In the genomic region with DNA sequence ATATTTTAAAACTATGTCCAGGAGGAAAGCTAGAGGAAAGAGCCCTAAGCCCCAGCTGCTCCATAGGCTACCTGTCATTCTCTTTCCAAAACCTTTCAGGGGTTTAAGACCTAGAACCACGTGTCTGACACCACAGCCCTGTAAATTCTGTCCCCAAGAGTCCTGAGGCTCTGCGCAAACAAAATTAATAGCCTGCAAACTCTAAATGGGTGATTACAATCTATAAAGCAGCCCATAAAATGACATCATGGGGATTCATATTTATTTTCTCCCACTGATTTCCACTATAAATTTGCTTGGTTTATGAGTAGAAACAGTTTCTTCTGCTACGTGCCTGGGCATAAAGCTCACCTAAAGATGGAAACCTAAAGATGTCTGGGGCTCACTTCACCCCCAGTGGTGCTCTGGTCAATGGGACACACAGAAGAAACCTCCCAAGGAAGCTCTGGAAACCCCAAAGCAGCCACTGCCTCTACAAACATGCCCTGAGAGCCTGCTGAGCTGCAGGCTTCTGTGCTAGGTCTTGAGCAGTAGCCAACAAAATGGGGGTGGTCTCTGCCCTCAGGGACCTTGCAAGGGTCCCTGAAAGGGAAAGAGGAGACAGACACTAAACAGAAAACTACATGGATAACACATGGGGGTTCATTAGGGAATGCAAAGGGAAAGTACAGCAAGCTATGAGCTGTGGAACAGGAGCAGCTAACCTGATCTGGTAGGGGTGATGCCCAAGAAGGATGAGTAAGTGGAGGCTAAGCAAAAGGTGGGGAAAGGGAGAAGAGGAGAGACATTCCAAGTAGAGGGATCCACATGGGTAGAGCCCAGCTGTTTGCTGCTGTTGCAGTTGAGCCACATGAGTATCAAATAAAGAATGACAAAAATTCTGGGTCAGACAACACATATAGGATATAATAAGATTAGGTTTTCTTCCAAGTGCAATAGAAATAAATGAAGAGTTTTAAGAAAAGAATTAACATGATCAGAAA, we compare ENCODE assay signal across 23 cellular contexts.
A peak's percentile ranks its signal among the peaks of the same experiment; 100 is the strongest.
DNase-seq lines count a peak whose midpoint lies in the region; ATAC-seq and TF ChIP-seq lines count a peak whose summit lies in the region.
"Had no signal": no experiment of that assay in that cellular context is flagged by ENCODE, and none has a peak within 500 bp of the region (broad histone marks: within the 10 kb centered on the region; RNA-seq: fewer than 3 reads in every experiment).

No MANE protein-coding gene starts in this region.

- H3K9me3 ChIP-seq in RWPE2 (ENCODE audit: severe bottlenecking) = no peaks in the 10 kb centered on the region
- H3K9me3 ChIP-seq: ovary, testis had no signal

- H3K27ac ChIP-seq in RWPE2 (ENCODE audit: poor library complexity, severe bottlenecking) = peak overlapping the region; percentile 8
- H3K27ac ChIP-seq: cardiac muscle cell, dorsolateral prefrontal cortex, ovary, SK-N-MC, testis had no signal

- no peak for TF ChIP-seq CTCF in RWPE2 (IDR thresholded peaks at IDR 0.05; ENCODE audit: poor library complexity, severe bottlenecking)
- no peak for TF ChIP-seq CTCF in foreskin fibroblast (IDR thresholded peaks at IDR 0.05; ENCODE audit: low read depth, low read length)

- no peak overlapping the region for H3K4me3 ChIP-seq in RWPE2 (ENCODE audit: severe bottlenecking)
- no peak overlapping the region for H3K4me3 ChIP-seq in foreskin fibroblast (ENCODE audit: low read depth in 1 of 2, low read length in 2 of 2)
- H3K4me3 ChIP-seq: cardiac muscle cell, dorsolateral prefrontal cortex, ovary, SK-N-MC, testis had no signal

- ATAC-seq in RWPE2 (ENCODE audit: low read depth) (peak; percentile 45; the same call in 1 of the 3 replicates), GM19452 (IDR thresholded peaks at IDR 0.05; ENCODE audit: unreplicated experiment) (no peak), HG02798 (IDR thresholded peaks at IDR 0.05; ENCODE audit: poor library complexity, unreplicated experiment) (no peak)
- ATAC-seq: CD8-positive, alpha-beta T cell; sciatic nerve; stimulated activated effector memory CD8-positive, alpha-beta T cell treated with anti-CD3 and anti-CD28 coated beads, Interleukin-12 subunit alpha, Interleukin-12 subunit beta, amount 100 ng/mL, for 72 hours had no signal

- H3K4me1 ChIP-seq in RWPE2 (ENCODE audit: insufficient read depth, poor library complexity, severe bottlenecking) = peaks cover 9% of the 10 kb centered on the region
- H3K4me1 ChIP-seq: testis had no signal

- no peaks in the 10 kb centered on the region for H3K27me3 ChIP-seq in RWPE2 (ENCODE audit: insufficient read depth, poor library complexity, severe bottlenecking)
- H3K27me3 ChIP-seq: dorsolateral prefrontal cortex, ovary, testis had no signal

- DNase-seq in AG08395 (ENCODE audit: low spot score) (peak; percentile 29), HCEC 1CT (peak; percentile 83), RWPE2 (ENCODE audit: low spot score) (no peak), foreskin fibroblast (peak; percentile 58 to 74), NCI-H446 treated with DMSO at 0.1 percent for 48 hours (lab: John Stamatoyannopoulos, UW) (no peak), glomerular visceral epithelial cell (ENCODE audit: extremely low spot score) (no peak)
- DNase-seq: activated CD4-positive, alpha-beta memory T cell treated with anti-CD3 and anti-CD28 coated beads for 36 hours; activated CD4-positive, CD25-positive, alpha-beta regulatory T cell; amniotic stem cell; CD8-positive, alpha-beta T cell; DMS53; dorsolateral prefrontal cortex; H7; naive B cell; NCI-H1694; ovary; testis had no signal

- no peaks in the 10 kb centered on the region for H3K36me3 ChIP-seq in RWPE2 (ENCODE audit: low read depth)
- H3K36me3 ChIP-seq: cardiac muscle cell, ovary had no signal

Comparison
In these comparisons a context has a peak if more than half of its experiments do, and no peak if none do; other contexts are left out.
1. DNase-seq: peak in AG08395 (single experiment), HCEC 1CT (single experiment) and foreskin fibroblast (2 of 2); none in RWPE2 (single experiment), NCI-H446 treated with DMSO at 0.1 percent for 48 hours (single experiment) and glomerular visceral epithelial cell (single experiment).